Comparison of ENCODE assay signal across 3 cellular contexts in genomic region chr1:22650089-22650693, GRCh38.
TF ChIP-seq lines count a peak whose summit lies in the region.

No MANE protein-coding gene starts in this region.

TF ChIP-seq in HEK293T, 16 proteins besides CTCF, POLR2A, EP300 and RAD21:
- TF ChIP-seq FOXA1 (IDR thresholded peaks at IDR 0.05): no peak
- TF ChIP-seq CTBP1 (IDR thresholded peaks at IDR 0.05; ENCODE audit: borderline replicate concordance): 0 out of 2 replicates have a peak, but pooled peaks have one; percentile 4
- no peak for TF ChIP-seq SUZ12 (IDR thresholded peaks at IDR 0.05)
- no peak for TF ChIP-seq FOXM1 (IDR thresholded peaks at IDR 0.05; ENCODE audit: borderline replicate concordance)
- TF ChIP-seq BHLHE40 (IDR thresholded peaks at IDR 0.05; ENCODE audit: borderline replicate concordance): no peak
- TF ChIP-seq SP1 (IDR thresholded peaks at IDR 0.05): no peak
- TF ChIP-seq TARDBP (IDR thresholded peaks at IDR 0.05): no peak

TF ChIP-seq in GM12878, 131 proteins besides CTCF, POLR2A, EP300 and RAD21:
- no peak for TF ChIP-seq SMC3 (IDR thresholded peaks at IDR 0.05; ENCODE audit: borderline replicate concordance, low read length)
- TF ChIP-seq, protein P1, sequence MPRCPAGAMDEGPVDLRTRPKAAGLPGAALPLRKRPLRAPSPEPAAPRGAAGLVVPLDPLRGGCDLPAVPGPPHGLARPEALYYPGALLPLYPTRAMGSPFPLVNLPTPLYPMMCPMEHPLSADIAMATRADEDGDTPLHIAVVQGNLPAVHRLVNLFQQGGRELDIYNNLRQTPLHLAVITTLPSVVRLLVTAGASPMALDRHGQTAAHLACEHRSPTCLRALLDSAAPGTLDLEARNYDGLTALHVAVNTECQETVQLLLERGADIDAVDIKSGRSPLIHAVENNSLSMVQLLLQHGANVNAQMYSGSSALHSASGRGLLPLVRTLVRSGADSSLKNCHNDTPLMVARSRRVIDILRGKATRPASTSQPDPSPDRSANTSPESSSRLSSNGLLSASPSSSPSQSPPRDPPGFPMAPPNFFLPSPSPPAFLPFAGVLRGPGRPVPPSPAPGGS (IDR thresholded peaks at IDR 0.05; ENCODE audit: borderline replicate concordance, insufficient read depth, low read depth, low read length, poor library complexity, severe bottlenecking): peak; percentile 50
TF ChIP-seq in GM12878: peak in this region for 1.

TF ChIP-seq in H1, 55 proteins besides CTCF, POLR2A, EP300 and RAD21:
- TF ChIP-seq SIX5 (IDR thresholded peaks at IDR 0.05; ENCODE audit: low read depth, low read length): no peak
- no peak for TF ChIP-seq NRF1 (IDR thresholded peaks at IDR 0.05; ENCODE audit: low read depth, low read length)
- no peak for TF ChIP-seq RFX5 (IDR thresholded peaks at IDR 0.05; ENCODE audit: borderline replicate concordance, low read depth, low read length)
- TF ChIP-seq CHD1 (IDR thresholded peaks at IDR 0.05; ENCODE audit: low read depth, low read length): no peak
- no peak for TF ChIP-seq KDM1A (IDR thresholded peaks at IDR 0.05; ENCODE audit: borderline replicate concordance, low read length)
- no peak for TF ChIP-seq BACH1 (IDR thresholded peaks at IDR 0.05; ENCODE audit: low read length)
